Comparison of ENCODE assay signal across 8 cellular contexts in the genomic region with DNA sequence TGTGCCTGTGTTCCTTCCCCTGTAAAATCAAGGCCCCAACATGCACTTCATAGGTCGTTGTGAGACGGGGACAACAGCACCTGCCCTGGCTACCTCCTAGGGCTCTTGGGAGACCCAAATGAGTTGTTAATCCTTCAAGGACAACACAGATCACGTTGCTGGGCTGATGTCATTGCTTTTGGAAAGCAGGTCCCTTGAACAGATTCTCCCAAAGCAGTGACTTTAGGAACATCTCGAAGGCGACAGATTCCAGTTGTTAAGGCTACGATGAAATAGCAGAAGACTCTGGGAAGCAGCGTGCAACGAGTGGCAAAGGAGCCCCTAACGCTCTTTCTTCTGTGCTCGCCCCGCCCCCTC. TPM values are rescaled to one million over a fixed set of nuclear protein-coding genes. Genes with fewer than 3 reads are reported as not detected.
DNase-seq lines count a peak whose midpoint lies in the region; ATAC-seq and TF ChIP-seq lines count a peak whose summit lies in the region.

No MANE protein-coding gene starts in this region.

- POLR2A ChIA-PET in PC-9 (lab: Charles Lee; ENCODE audit: unreplicated experiment), result interaction anchor here (0.6 kb wide), 1 partner anchor 26 kb away, joined by 4 read pairs; the partner anchor contains the start of gene MAP1LC3B2

- no peaks in the 10 kb centered on the region for H4K20me1 ChIP-seq in PC-9 (ENCODE audit: insufficient read depth)

- H3K27me3 ChIP-seq in heart left ventricle, result peaks cover 0 to 16% (median 0%) of the 10 kb centered on the region in 9 donors
- no peaks in the 10 kb centered on the region for H3K27me3 ChIP-seq in PC-9 (ENCODE audit: insufficient read depth, low read depth)

- H3K27ac ChIP-seq in heart left ventricle (peak overlapping the region in 1 of 12 donors; percentile 81), PC-9 (no peak overlapping the region)

- WGBS in heart left ventricle, 4 donors, result 0 to 6% (median 3%) methylated on average over 2 to 11 of the region's 11 CpGs

- BruUV-seq in PC-9 (replicated peaks; lab: Mats Ljungman, UMichigan), result no TSS peak

- H3K4me3 ChIP-seq in heart left ventricle (peak overlapping the region in 11 of 12 donors; percentile 21 to 70 (median 58)), PC-9 (peak overlapping the region; percentile 57), foreskin fibroblast (ENCODE audit: low read depth in 1 of 2, low read length in 2 of 2) (peak overlapping the region; percentile 50 to 71)

- H3K9me3 ChIP-seq in heart left ventricle (no peaks in the 10 kb centered on the region), PC-9 (ENCODE audit: insufficient read depth, low read depth) (no peaks in the 10 kb centered on the region)

- peak overlapping the region; percentile 82 for H3K4me2 ChIP-seq in PC-9

- CTCF ChIA-PET in PC-9 (lab: Charles Lee), result no interaction called here

- H3K79me2 ChIP-seq in PC-9 (ENCODE audit: low read depth), result no peaks in the 10 kb centered on the region

- no peaks in the 10 kb centered on the region for H3K36me3 ChIP-seq in heart left ventricle
- no peaks in the 10 kb centered on the region for H3K36me3 ChIP-seq in PC-9 (ENCODE audit: low read depth)

- DNase-seq in heart left ventricle, result no peak
- DNase-seq in left ventricle myocardium superior, result no peak
- DNase-seq in PC-9, result no peak
- no peak for DNase-seq in foreskin fibroblast
- peak; percentile 66 for DNase-seq in superior temporal gyrus (ENCODE audit: extremely low spot score)
- no peak for DNase-seq in NCI-H1417 (lab: John Stamatoyannopoulos, UW)
- no peak for DNase-seq in UCSD-AML1 (lab: John Stamatoyannopoulos, UW; ENCODE audit: unreplicated experiment)
- no peak for DNase-seq in stimulated activated naive CD4-positive, alpha-beta T cell (lab: John Stamatoyannopoulos, UW)

- no peak for TF ChIP-seq CTCF in heart left ventricle (IDR thresholded peaks at IDR 0.05)
- TF ChIP-seq CTCF in PC-9 (conservative IDR thresholded peaks at IDR 0.05), result no peak
- no peak for TF ChIP-seq CTCF in foreskin fibroblast (IDR thresholded peaks at IDR 0.05; ENCODE audit: low read depth, low read length)

- H2AFZ ChIP-seq in PC-9, result peak overlapping the region; percentile 56

- intact Hi-C loops in heart left ventricle (cut with DNase I) (loop anchor here in 1 of 10 donors (10.0 kb wide), 1 partner anchor 78 kb away; no protein-coding TSS in a partner anchor), left ventricle myocardium superior (cut with micrococcal nuclease) (no loop called here), PC-9 (cut with micrococcal nuclease; ENCODE audit: unreplicated experiment) (loop anchor here (2.0 kb wide), 1 partner anchor 106 kb away; no protein-coding TSS in a partner anchor)

- ATAC-seq in heart left ventricle (no peak), left ventricle myocardium superior (no peak)

- no peak for TF ChIP-seq POLR2A in heart left ventricle (IDR thresholded peaks at IDR 0.05)

- no peaks in the 10 kb centered on the region for H3K9me2 ChIP-seq in PC-9 (ENCODE audit: insufficient read depth)

- peaks cover 12% of the 10 kb centered on the region; the same call in 1 of the 2 replicates for H3F3A ChIP-seq in PC-9 (ENCODE audit: insufficient read depth, low read depth)

- peaks cover 0 to 35% (median 12%) of the 10 kb centered on the region in 12 donors for H3K4me1 ChIP-seq in heart left ventricle
- peaks cover 25% of the 10 kb centered on the region for H3K4me1 ChIP-seq in PC-9 (replicated peaks; ENCODE audit: insufficient read depth)

RNA-seq across cellular contexts. Expression of gene MAP1LC3B2, which starts 26.2 kb away (rescaled TPM):
- 1 to 10 TPM in 8 of 9 donors, under 1 TPM in 1; 0.91 to 4.8 (median 2.3) TPM for total RNA-seq in heart left ventricle
- polyA plus RNA-seq in heart left ventricle, result 1 to 10 TPM in 1 of 2 donors, under 1 TPM in 1; 0.91 to 5.4 TPM
- total RNA-seq in left ventricle myocardium superior, result 3.2 TPM
- total RNA-seq in PC-9 (2021), result 1.1 and 1.4 TPM in 2 replicates
